Comparison of ENCODE assay signal across 20 cellular contexts in genomic region chr2:216234106-216234505, GRCh38.
DNase-seq lines count a peak whose midpoint lies in the region; ATAC-seq and TF ChIP-seq lines count a peak whose summit lies in the region.
"Had no signal": no experiment of that assay in that cellular context is flagged by ENCODE, and none has a peak within 500 bp of the region (broad histone marks: within the 10 kb centered on the region; RNA-seq: fewer than 3 reads in every experiment).

No MANE protein-coding gene starts in this region.

- no peak for ATAC-seq in activated CD8-positive, alpha-beta T cell treated with anti-CD3 and anti-CD28 coated beads, Interleukin-2, amount 10 ng/mL, durations not matched to agents 7 days and 5 days
- ATAC-seq in activated CD8-positive, alpha-beta T cell treated with anti-CD3 and anti-CD28 coated beads for 36 hours = no peak
- ATAC-seq in GM23338 (no peak), GM18868 (IDR thresholded peaks at IDR 0.05; ENCODE audit: unreplicated experiment) (no peak)
- ATAC-seq: A549 had no signal

- no peak overlapping the region for H3K27ac ChIP-seq in GM23338 (ENCODE audit: low read depth)
- H3K27ac ChIP-seq: A549 had no signal

- H4K20me1 ChIP-seq in GM23338 (replicated peaks; ENCODE audit: insufficient read depth) = no peaks in the 10 kb centered on the region

- in situ Hi-C loops in GM13976 (cut with MboI; ENCODE audit: low sequenced_read_pairs, unreplicated experiment) = no loop called here

- peaks cover 7% of the 10 kb centered on the region; the same call in 1 of the 2 replicates for H3K36me3 ChIP-seq in GM23338 (ENCODE audit: insufficient read depth)
- H3K36me3 ChIP-seq: HAP-1 had no signal

- DNase-seq in activated CD8-positive, alpha-beta T cell treated with anti-CD3 and anti-CD28 coated beads, Interleukin-2, amount 10 ng/mL, durations not matched to agents 7 days and 5 days = peak; percentile 1
- DNase-seq in activated CD8-positive, alpha-beta T cell treated with anti-CD3 and anti-CD28 coated beads for 36 hours = no peak
- peak; percentile 32 for DNase-seq in islet precursor cell
- peak; percentile 63 for DNase-seq in osteocyte (ENCODE audit: extremely low spot score, unreplicated experiment)
- no peak for DNase-seq in GM13976 (ENCODE audit: low spot score)
- DNase-seq in GM23338 (ENCODE audit: low spot score) = no peak
- DNase-seq: 8988T; ACHN; C1 segment of cervical spinal cord; Calu3; CD4-positive, alpha-beta memory T cell; COR-L47; DMS53; DMS79 treated with DMSO at 0.1 percent for 48 hours; GF-D8; GOT3; HFFc6 had no signal

- no peaks in the 10 kb centered on the region for H3K79me2 ChIP-seq in GM23338 (replicated peaks; ENCODE audit: insufficient read depth)

- H3K36me3 Mint-ChIP-seq in activated CD8-positive, alpha-beta T cell treated with anti-CD3 and anti-CD28 coated beads, Interleukin-2, amount 10 ng/mL, durations not matched to agents 7 days and 5 days (ENCODE audit: low read depth) = peaks cover 24% of the 10 kb centered on the region
- peaks cover 12% of the 10 kb centered on the region for H3K36me3 Mint-ChIP-seq in activated CD8-positive, alpha-beta T cell treated with anti-CD3 and anti-CD28 coated beads for 36 hours (ENCODE audit: low read depth)
- H3K36me3 Mint-ChIP-seq in osteocyte (ENCODE audit: unreplicated experiment) = peaks cover 10% of the 10 kb centered on the region
- H3K36me3 Mint-ChIP-seq in GM23338 (ENCODE audit: low read depth) = peaks cover 8% of the 10 kb centered on the region

- POLR2A ChIA-PET in activated CD8-positive, alpha-beta T cell treated with anti-CD3 and anti-CD28 coated beads, Interleukin-2, amount 10 ng/mL, durations not matched to agents 7 days and 5 days (lab: Charles Lee) = no interaction called here
- POLR2A ChIA-PET in activated CD8-positive, alpha-beta T cell treated with anti-CD3 and anti-CD28 coated beads for 36 hours (lab: Charles Lee) = no interaction called here

- H3K4me3 Mint-ChIP-seq in activated CD8-positive, alpha-beta T cell treated with anti-CD3 and anti-CD28 coated beads, Interleukin-2, amount 10 ng/mL, durations not matched to agents 7 days and 5 days = no peak overlapping the region
- H3K4me3 Mint-ChIP-seq in activated CD8-positive, alpha-beta T cell treated with anti-CD3 and anti-CD28 coated beads for 36 hours = no peak overlapping the region
- H3K4me3 Mint-ChIP-seq in osteocyte (ENCODE audit: unreplicated experiment) (no peak overlapping the region), GM23338 (no peak overlapping the region)
- H3K4me3 Mint-ChIP-seq: CD4-positive, alpha-beta memory T cell; HFFc6 had no signal

- H3K9me2 ChIP-seq in GM23338 (ENCODE audit: insufficient read depth) = peaks cover 6% of the 10 kb centered on the region; the same call in 1 of the 2 replicates

- no peaks in the 10 kb centered on the region for H3K27me3 ChIP-seq in GM23338 (ENCODE audit: insufficient read depth)

- no peak overlapping the region for H3K4me3 ChIP-seq in GM23338
- H3K4me3 ChIP-seq: A549, HAP-1 had no signal

- CTCF ChIA-PET in activated CD8-positive, alpha-beta T cell treated with anti-CD3 and anti-CD28 coated beads, Interleukin-2, amount 10 ng/mL, durations not matched to agents 7 days and 5 days (lab: Charles Lee) = interaction anchor here (1.1 kb wide), 1 partner anchor 155 kb away, joined by 3 read pairs; no protein-coding TSS in a partner anchor
- CTCF ChIA-PET in activated CD8-positive, alpha-beta T cell treated with anti-CD3 and anti-CD28 coated beads for 36 hours (lab: Charles Lee) = no interaction called here

- H3K27me3 Mint-ChIP-seq in activated CD8-positive, alpha-beta T cell treated with anti-CD3 and anti-CD28 coated beads, Interleukin-2, amount 10 ng/mL, durations not matched to agents 7 days and 5 days (ENCODE audit: low read depth) = peaks cover 2% of the 10 kb centered on the region
- H3K27me3 Mint-ChIP-seq in activated CD8-positive, alpha-beta T cell treated with anti-CD3 and anti-CD28 coated beads for 36 hours = no peaks in the 10 kb centered on the region
- H3K27me3 Mint-ChIP-seq in osteocyte (ENCODE audit: unreplicated experiment) = no peaks in the 10 kb centered on the region
- H3K27me3 Mint-ChIP-seq in GM23338 (ENCODE audit: insufficient read depth, low read depth, poor library complexity) = no peaks in the 10 kb centered on the region
- H3K27me3 Mint-ChIP-seq: CD4-positive, alpha-beta memory T cell had no signal

- TF ChIP-seq CTCF in activated CD8-positive, alpha-beta T cell treated with anti-CD3 and anti-CD28 coated beads for 36 hours (IDR thresholded peaks at IDR 0.05) = no peak
- TF ChIP-seq CTCF in osteocyte (IDR thresholded peaks at IDR 0.05) = no peak
- no peak for TF ChIP-seq CTCF in GM13976 (IDR thresholded peaks at IDR 0.05; ENCODE audit: borderline replicate concordance, control extremely low read depth, extremely low read depth, insufficient read depth, missing control alignments)
- TF ChIP-seq CTCF in GM23338 (conservative IDR thresholded peaks at IDR 0.05; ENCODE audit: low read depth in 2 of 2) = no peak

- H3K4me1 ChIP-seq in GM23338 (ENCODE audit: insufficient read depth) = no peaks in the 10 kb centered on the region
- H3K4me1 ChIP-seq: A549, HAP-1 had no signal

- H3K27ac Mint-ChIP-seq in activated CD8-positive, alpha-beta T cell treated with anti-CD3 and anti-CD28 coated beads, Interleukin-2, amount 10 ng/mL, durations not matched to agents 7 days and 5 days = no peak overlapping the region
- H3K27ac Mint-ChIP-seq in activated CD8-positive, alpha-beta T cell treated with anti-CD3 and anti-CD28 coated beads for 36 hours = no peak overlapping the region
- H3K27ac Mint-ChIP-seq in osteocyte (ENCODE audit: unreplicated experiment) (no peak overlapping the region), GM23338 (no peak overlapping the region)
- H3K27ac Mint-ChIP-seq: HFFc6 had no signal

- H3F3A ChIP-seq in GM23338 (replicated peaks; ENCODE audit: low read depth) = no peaks in the 10 kb centered on the region

- H3K4me2 ChIP-seq in GM23338 = no peak overlapping the region
- H3K4me2 ChIP-seq: A549 had no signal

- H3K4me1 Mint-ChIP-seq in activated CD8-positive, alpha-beta T cell treated with anti-CD3 and anti-CD28 coated beads, Interleukin-2, amount 10 ng/mL, durations not matched to agents 7 days and 5 days (ENCODE audit: low read depth) = peaks cover 13% of the 10 kb centered on the region
- H3K4me1 Mint-ChIP-seq in activated CD8-positive, alpha-beta T cell treated with anti-CD3 and anti-CD28 coated beads for 36 hours (ENCODE audit: low read depth) = no peaks in the 10 kb centered on the region
- no peaks in the 10 kb centered on the region for H3K4me1 Mint-ChIP-seq in osteocyte (ENCODE audit: unreplicated experiment)
- peaks cover 6% of the 10 kb centered on the region; the same call in 2 of the 3 replicates for H3K4me1 Mint-ChIP-seq in GM23338
- H3K4me1 Mint-ChIP-seq: CD4-positive, alpha-beta memory T cell had no signal

- intact Hi-C loops in activated CD8-positive, alpha-beta T cell treated with anti-CD3 and anti-CD28 coated beads for 36 hours (cut with micrococcal nuclease) = no loop called here

- no peak overlapping the region for H2AFZ ChIP-seq in GM23338

- peaks cover 30% of the 10 kb centered on the region for H3K9me3 Mint-ChIP-seq in activated CD8-positive, alpha-beta T cell treated with anti-CD3 and anti-CD28 coated beads, Interleukin-2, amount 10 ng/mL, durations not matched to agents 7 days and 5 days (ENCODE audit: insufficient read depth)
- peaks cover 16% of the 10 kb centered on the region for H3K9me3 Mint-ChIP-seq in activated CD8-positive, alpha-beta T cell treated with anti-CD3 and anti-CD28 coated beads for 36 hours
- H3K9me3 Mint-ChIP-seq in osteocyte (ENCODE audit: unreplicated experiment) (peaks cover 30% of the 10 kb centered on the region), GM23338 (peaks cover 20% of the 10 kb centered on the region)

TF ChIP-seq in GM23338, 12 proteins besides CTCF, POLR2A, EP300 and RAD21:
- TF ChIP-seq EZH2 (IDR thresholded peaks at IDR 0.05; ENCODE audit: low read depth, unreplicated experiment) (no peak), NANOG (IDR thresholded peaks at IDR 0.05; ENCODE audit: borderline replicate concordance) (no peak), ZNF114 (CRISPR knock-in tag; IDR thresholded peaks at IDR 0.05) (no peak), CREB1 (CRISPR knock-in tag; IDR thresholded peaks at IDR 0.05; ENCODE audit: low read depth) (no peak)

Comparison
In these comparisons a context has a peak if more than half of its experiments do, and no peak if none do; other contexts are left out.
1. DNase-seq: peak in activated CD8-positive, alpha-beta T cell treated with anti-CD3 and anti-CD28 coated beads, Interleukin-2, amount 10 ng/mL, durations not matched to agents 7 days and 5 days (single experiment), islet precursor cell (single experiment) and osteocyte (single experiment); none in activated CD8-positive, alpha-beta T cell treated with anti-CD3 and anti-CD28 coated beads for 36 hours (single experiment), GM13976 (single experiment) and GM23338 (single experiment).